Comparison of ENCODE assay signal across 12 cellular contexts in genomic region chr3:13379191-13379830, GRCh38. TPM values are rescaled to one million over a fixed set of nuclear protein-coding genes. Genes with fewer than 3 reads are reported as not detected.
DNase-seq lines count a peak whose midpoint lies in the region; ATAC-seq and TF ChIP-seq lines count a peak whose summit lies in the region.
"Had no signal": no experiment of that assay in that cellular context is flagged by ENCODE, and none has a peak within 500 bp of the region (broad histone marks: within the 10 kb centered on the region; RNA-seq: fewer than 3 reads in every experiment).

No MANE protein-coding gene starts in this region.

- H3K4me3 ChIP-seq in cardiac fibroblast (replicated peaks in 1 of 2; ENCODE audit: low read depth in 2 of 2, low read length in 2 of 2) (no peak overlapping the region), kidney epithelial cell (ENCODE audit: low read depth, low read length) (no peak overlapping the region)
- H3K4me3 ChIP-seq: GM12878 had no signal

- H3K27me3 Mint-ChIP-seq in activated naive CD8-positive, alpha-beta T cell treated with anti-CD3 and anti-CD28 coated beads, Interleukin-2, amount 50 U/mL, for 24 hours: no peaks in the 10 kb centered on the region

- ATAC-seq in activated naive CD8-positive, alpha-beta T cell treated with anti-CD3 and anti-CD28 coated beads, Interleukin-2, amount 50 U/mL, for 24 hours: no peak
- ATAC-seq: GM12878 had no signal

- H3K36me3 ChIP-seq in kidney epithelial cell (ENCODE audit: control insufficient read depth, insufficient read depth, low read length): no peaks in the 10 kb centered on the region

- H3K36me3 Mint-ChIP-seq in activated naive CD8-positive, alpha-beta T cell treated with anti-CD3 and anti-CD28 coated beads, Interleukin-2, amount 50 U/mL, for 24 hours (ENCODE audit: low read depth): peaks cover 47% of the 10 kb centered on the region

- H3K4me1 Mint-ChIP-seq in activated naive CD8-positive, alpha-beta T cell treated with anti-CD3 and anti-CD28 coated beads, Interleukin-2, amount 50 U/mL, for 24 hours: no peaks in the 10 kb centered on the region

- no peaks in the 10 kb centered on the region for H3K9me3 Mint-ChIP-seq in activated naive CD8-positive, alpha-beta T cell treated with anti-CD3 and anti-CD28 coated beads, Interleukin-2, amount 50 U/mL, for 24 hours
- H3K9me3 Mint-ChIP-seq: activated naive CD4-positive, alpha-beta T cell treated with anti-CD3 and anti-CD28 coated beads for 36 hours had no signal

- TF ChIP-seq CTCF in cardiac fibroblast (IDR thresholded peaks at IDR 0.05; ENCODE audit: low read depth, low read length) (no peak), kidney epithelial cell (IDR thresholded peaks at IDR 0.05; ENCODE audit: insufficient read depth, low read length, poor library complexity, severe bottlenecking) (no peak)

- H3K4me3 Mint-ChIP-seq in activated naive CD8-positive, alpha-beta T cell treated with anti-CD3 and anti-CD28 coated beads, Interleukin-2, amount 50 U/mL, for 24 hours: no peak overlapping the region
- H3K4me3 Mint-ChIP-seq: activated naive CD4-positive, alpha-beta T cell treated with anti-CD3 and anti-CD28 coated beads for 36 hours had no signal

- no peaks in the 10 kb centered on the region for H3K27me3 ChIP-seq in kidney epithelial cell (ENCODE audit: control insufficient read depth, insufficient read depth, low read length)
- H3K27me3 ChIP-seq: neutrophil had no signal

- no peak overlapping the region for H3K27ac Mint-ChIP-seq in activated naive CD8-positive, alpha-beta T cell treated with anti-CD3 and anti-CD28 coated beads, Interleukin-2, amount 50 U/mL, for 24 hours
- H3K27ac Mint-ChIP-seq: activated naive CD4-positive, alpha-beta T cell treated with anti-CD3 and anti-CD28 coated beads for 36 hours had no signal

- DNase-seq in A172 (ENCODE audit: low spot score) (peak; percentile 84), Kasumi-1 (lab: John Stamatoyannopoulos, UW) (peak; percentile 34 to 40), cardiac fibroblast (ENCODE audit: low read depth in 2 of 2) (peak; percentile 65 to 75), kidney epithelial cell (ENCODE audit: low read depth) (peak; percentile 42), DMS53 treated with DMSO at 0.1 percent for 48 hours (lab: John Stamatoyannopoulos, UW; ENCODE audit: unreplicated experiment) (no peak)
- no peak for DNase-seq in activated naive CD8-positive, alpha-beta T cell treated with anti-CD3 and anti-CD28 coated beads, Interleukin-2, amount 50 U/mL, for 24 hours
- no peak for DNase-seq in activated T-cell treated with anti-CD3 and anti-CD28 coated beads, Interleukin-2, amount 50 U/mL, for 1 hour
- DNase-seq in stimulated activated naive CD4-positive, alpha-beta T cell treated with Interleukin-2 at 50 U/mL for 16 hours (lab: John Stamatoyannopoulos, UW): no peak
- DNase-seq: activated naive CD4-positive, alpha-beta T cell treated with anti-CD3 and anti-CD28 coated beads for 36 hours; NCI-H510A treated with DMSO at 0.1 percent for 48 hours had no signal

RNA-seq across cellular contexts. Expression of gene NUP210, which starts 40.8 kb away (rescaled TPM):
- 14.1 and 16.3 TPM in 2 replicates for total RNA-seq in A172 (2014; rRNA removed; shearing (Covaris generic))
- total RNA-seq in kidney epithelial cell: 36.2 and 43.3 TPM in 2 replicates

Comparison
In these comparisons a context has a peak if more than half of its experiments do, and no peak if none do; other contexts are left out.
1. DNase-seq: peak in A172 (single experiment), Kasumi-1 (2 of 2), cardiac fibroblast (2 of 2) and kidney epithelial cell (single experiment); none in activated naive CD8-positive, alpha-beta T cell treated with anti-CD3 and anti-CD28 coated beads, Interleukin-2, amount 50 U/mL, for 24 hours (single experiment), DMS53 treated with DMSO at 0.1 percent for 48 hours (single experiment), activated T-cell treated with anti-CD3 and anti-CD28 coated beads, Interleukin-2, amount 50 U/mL, for 1 hour (single experiment) and stimulated activated naive CD4-positive, alpha-beta T cell treated with Interleukin-2 at 50 U/mL for 16 hours (single experiment).